ENCODE assay signal across 8 cellular contexts in genomic region chr16:720990-721764, GRCh38. TPM values are rescaled to one million over a fixed set of nuclear protein-coding genes. Genes with fewer than 3 reads are reported as not detected.
A peak's percentile ranks its signal among the peaks of the same experiment; 100 is the strongest.
DNase-seq lines count a peak whose midpoint lies in the region; ATAC-seq, FAIRE-seq and TF ChIP-seq lines count a peak whose summit lies in the region.

TSS of gene ANTKMT (plus strand) at chr16:721146. CDS start at chr16:721275, 129 bp downstream.

- H3K9me3 ChIP-seq in ascending aorta (no peaks in the 10 kb centered on the region), right cardiac atrium (ENCODE audit: control insufficient read depth, low read length) (no peaks in the 10 kb centered on the region)

- peak within 1 kb of the TSS; percentile 74 to 80 for H3K27ac ChIP-seq in ascending aorta
- H3K27ac ChIP-seq in right cardiac atrium (ENCODE audit: low read length): peak within 1 kb of the TSS; percentile 73

- ATAC-seq in HG02588 (IDR thresholded peaks at IDR 0.05; ENCODE audit: unreplicated experiment) (peak; percentile 69), right cardiac atrium (peak; percentile 81 to 82)

- H3K27me3 ChIP-seq in ascending aorta: no peaks in the 10 kb centered on the region
- no peaks in the 10 kb centered on the region for H3K27me3 ChIP-seq in right cardiac atrium (ENCODE audit: control insufficient read depth, insufficient read depth)

- intact Hi-C loops in ascending aorta (cut with DNase I) (no loop called here), right cardiac atrium (cut with DNase I) (no loop called here)

- no peaks in the 10 kb centered on the region for H3K36me3 ChIP-seq in ascending aorta

- peak; percentile 94 for TF ChIP-seq POLR2A in GM12892 (IDR thresholded peaks at IDR 0.05; ENCODE audit: low read depth, low read length)

- DNase-seq in GM12892 (ENCODE audit: insufficient read length) (peak; percentile 98), NCI-H1092 (lab: John Stamatoyannopoulos, UW) (peak; percentile 83), T-helper 2 cell (peak; percentile 36 to 88 (median 60)), ascending aorta (ENCODE audit: low spot score in 2 of 2) (peak in 1 of 2 donors; percentile 82), right cardiac atrium (peak; percentile 81 to 92 (median 92)), pulmonary artery endothelial cell (ENCODE audit: low read depth, low spot score) (no peak), cortex of kidney (lab: John Stamatoyannopoulos, UW) (no peak)

- FAIRE-seq in GM12892 (lab: Jason Lieb, UNC): peak; percentile 98

- 5% methylated on average over 106 of the region's 106 CpGs for WGBS in right cardiac atrium

- H3K4me3 ChIP-seq in ascending aorta: peak within 1 kb of the TSS; percentile 74 to 96
- H3K4me3 ChIP-seq in right cardiac atrium (ENCODE audit: low read length): peak within 1 kb of the TSS; percentile 57

- H3K4me1 ChIP-seq in ascending aorta (peaks cover 8 to 14% of the 10 kb centered on the region in 2 donors), right cardiac atrium (ENCODE audit: control insufficient read depth, insufficient read depth, low read length) (peaks cover 5% of the 10 kb centered on the region)

- TF ChIP-seq CTCF in ascending aorta (IDR thresholded peaks at IDR 0.05): no peak

RNA-seq across cellular contexts. Expression of gene ANTKMT, which starts in this region (rescaled TPM):
- 1.6 TPM for polyA plus RNA-seq in GM12892 (2012; ENCODE audit: missing spikeins)
- total RNA-seq in ascending aorta: 105 TPM
- total RNA-seq in right cardiac atrium: 10 to 100 TPM; 25.7 to 38.8 (median 33.2) TPM
- polyA plus RNA-seq in right cardiac atrium: 37.6 TPM
- 23.1 and 28.8 TPM in 2 replicates for total RNA-seq in pulmonary artery endothelial cell

Comparison
In these comparisons a context has a peak if more than half of its experiments do, and no peak if none do; other contexts are left out.
1. DNase-seq: peak in GM12892 (single experiment), NCI-H1092 (single experiment), T-helper 2 cell (5 of 5) and right cardiac atrium (3 of 3); none in pulmonary artery endothelial cell (single experiment) and cortex of kidney (single experiment).